ENCODE assay signal across 18 cellular contexts in genomic region chr4:119348169-119348568, GRCh38. TPM values are rescaled to one million over a fixed set of nuclear protein-coding genes. Genes with fewer than 3 reads are reported as not detected.
"Had no signal": no experiment of that assay in that cellular context is flagged by ENCODE, and none has a peak within 500 bp of the region (broad histone marks: within the 10 kb centered on the region; RNA-seq: fewer than 3 reads in every experiment).

No MANE protein-coding gene starts in this region.

RNA-seq across cellular contexts. Expression of gene FABP2, which starts 26.2 kb away (rescaled TPM):
- total RNA-seq: kidney, left ventricle myocardium inferior, lower leg skin, lung, mesothelial cell of epicardium, mononuclear cell, natural killer cell, occipital lobe, progenitor cell of endocrine pancreas, pulmonary artery endothelial cell, renal cortical epithelial cell, skeletal muscle tissue, smooth muscle cell, temporal lobe, thyroid gland, upper lobe of left lung, urinary bladder, vagina had no signal
